Comparison of ENCODE assay signal across 24 cellular contexts in genomic region chr11:79185351-79185750, GRCh38.
DNase-seq lines count a peak whose midpoint lies in the region; ATAC-seq and TF ChIP-seq lines count a peak whose summit lies in the region.
"Had no signal": no experiment of that assay in that cellular context is flagged by ENCODE, and none has a peak within 500 bp of the region (broad histone marks: within the 10 kb centered on the region; RNA-seq: fewer than 3 reads in every experiment).

No MANE protein-coding gene starts in this region.

- H3K27ac ChIP-seq in VCaP: peak overlapping the region; percentile 37; the same call in 1 of the 2 replicates
- H3K27ac ChIP-seq: BLaER1 had no signal

- no peak overlapping the region for H3K4me3 ChIP-seq in fibroblast of the aortic adventitia (ENCODE audit: low read depth, low read length)
- H3K4me3 ChIP-seq: BLaER1, GM23338 had no signal

- ATAC-seq in GM19455 (IDR thresholded peaks at IDR 0.05; ENCODE audit: unreplicated experiment): no peak
- ATAC-seq: GM23338, Panc1 had no signal

- no peak for TF ChIP-seq CTCF in VCaP (conservative IDR thresholded peaks at IDR 0.05)
- no peak for TF ChIP-seq CTCF in fibroblast of the aortic adventitia (IDR thresholded peaks at IDR 0.05; ENCODE audit: insufficient read depth, low read length)

- peak; percentile 15 to 30 for DNase-seq in NCI-H446 (lab: John Stamatoyannopoulos, UW)
- DNase-seq in NCI-H446 treated with DMSO at 0.1 percent for 48 hours (lab: John Stamatoyannopoulos, UW): no peak
- DNase-seq in fibroblast of the aortic adventitia (ENCODE audit: low read depth): peak; percentile 28
- DNase-seq in NAMALWA (ENCODE audit: low spot score): no peak
- no peak for DNase-seq in NCI-H526 treated with DMSO at 0.1 percent for 48 hours (lab: John Stamatoyannopoulos, UW)
- DNase-seq: 8988T; ACHN; CD4-positive, CD25-positive, alpha-beta regulatory T cell; H9; IMR-90; KG1; MM.1S; NCI-H1092; NCI-H1436 treated with DMSO at 0.1 percent for 48 hours; NCI-H1930; NCI-H2107; NCI-H526; SHP77 treated with DMSO at 0.1 percent for 48 hours; SW 1271 had no signal

Comparison
In these comparisons a context has a peak if more than half of its experiments do, and no peak if none do; other contexts are left out.
1. DNase-seq: peak in NCI-H446 (2 of 2) and fibroblast of the aortic adventitia (single experiment); none in NCI-H446 treated with DMSO at 0.1 percent for 48 hours (single experiment), NAMALWA (single experiment) and NCI-H526 treated with DMSO at 0.1 percent for 48 hours (single experiment).